10 cellular contexts compared by ENCODE assay signal in genomic region chr11:34223021-34223813, GRCh38.
DNase-seq lines count a peak whose midpoint lies in the region; ATAC-seq and TF ChIP-seq lines count a peak whose summit lies in the region.
"Had no signal": no experiment of that assay in that cellular context is flagged by ENCODE, and none has a peak within 500 bp of the region (broad histone marks: within the 10 kb centered on the region; RNA-seq: fewer than 3 reads in every experiment).

No MANE protein-coding gene starts in this region.

- no peak for DNase-seq in activated naive CD8-positive, alpha-beta T cell treated with anti-CD3 and anti-CD28 coated beads, Interleukin-2, amount 10 ng/mL, durations not matched to agents 7 days and 5 days
- no peak for DNase-seq in activated naive CD8-positive, alpha-beta T cell treated with anti-CD3 and anti-CD28 coated beads for 36 hours
- DNase-seq in dermis microvascular lymphatic vessel endothelial cell (ENCODE audit: low read depth in 2 of 2) (peak; percentile 11 to 26), myocyte (ENCODE audit: low read depth) (peak; percentile 17), DMS53 treated with DMSO at 0.1 percent for 48 hours (lab: John Stamatoyannopoulos, UW; ENCODE audit: unreplicated experiment) (no peak), GM13976 (ENCODE audit: low spot score) (no peak), NCI-H2227 treated with DMSO at 0.1 percent for 48 hours (lab: John Stamatoyannopoulos, UW) (no peak), NOMO-1 treated with dmso at 0.1 percent for 144 hours (lab: John Stamatoyannopoulos, UW; ENCODE audit: unreplicated experiment) (no peak)
- DNase-seq: activated naive CD4-positive, alpha-beta T cell treated with anti-CD3 and anti-CD28 coated beads, Interleukin-2, amount 50 U/mL, for 16 hours; small intestine had no signal

- peaks cover 1% of the 10 kb centered on the region for H3K4me1 Mint-ChIP-seq in activated naive CD8-positive, alpha-beta T cell treated with anti-CD3 and anti-CD28 coated beads, Interleukin-2, amount 10 ng/mL, durations not matched to agents 7 days and 5 days
- H3K4me1 Mint-ChIP-seq in activated naive CD8-positive, alpha-beta T cell treated with anti-CD3 and anti-CD28 coated beads for 36 hours: no peaks in the 10 kb centered on the region

- TF ChIP-seq CTCF in GM13976 (IDR thresholded peaks at IDR 0.05; ENCODE audit: borderline replicate concordance, control extremely low read depth, extremely low read depth, insufficient read depth, missing control alignments): no peak

- no peak overlapping the region for H3K4me3 Mint-ChIP-seq in activated naive CD8-positive, alpha-beta T cell treated with anti-CD3 and anti-CD28 coated beads, Interleukin-2, amount 10 ng/mL, durations not matched to agents 7 days and 5 days
- H3K4me3 Mint-ChIP-seq in activated naive CD8-positive, alpha-beta T cell treated with anti-CD3 and anti-CD28 coated beads for 36 hours: no peak overlapping the region

- no peak for ATAC-seq in activated naive CD8-positive, alpha-beta T cell treated with anti-CD3 and anti-CD28 coated beads, Interleukin-2, amount 10 ng/mL, durations not matched to agents 7 days and 5 days (ENCODE audit: low read depth)

- H3K27ac Mint-ChIP-seq in activated naive CD8-positive, alpha-beta T cell treated with anti-CD3 and anti-CD28 coated beads, Interleukin-2, amount 10 ng/mL, durations not matched to agents 7 days and 5 days: peak overlapping the region; percentile 40
- no peak overlapping the region for H3K27ac Mint-ChIP-seq in activated naive CD8-positive, alpha-beta T cell treated with anti-CD3 and anti-CD28 coated beads for 36 hours

- in situ Hi-C loops in GM13976 (cut with MboI; ENCODE audit: low sequenced_read_pairs, unreplicated experiment): no loop called here

- no peaks in the 10 kb centered on the region for H3K9me3 Mint-ChIP-seq in activated naive CD8-positive, alpha-beta T cell treated with anti-CD3 and anti-CD28 coated beads, Interleukin-2, amount 10 ng/mL, durations not matched to agents 7 days and 5 days
- no peaks in the 10 kb centered on the region for H3K9me3 Mint-ChIP-seq in activated naive CD8-positive, alpha-beta T cell treated with anti-CD3 and anti-CD28 coated beads for 36 hours

- peaks cover 9% of the 10 kb centered on the region for H3K27me3 Mint-ChIP-seq in activated naive CD8-positive, alpha-beta T cell treated with anti-CD3 and anti-CD28 coated beads, Interleukin-2, amount 10 ng/mL, durations not matched to agents 7 days and 5 days
- peaks cover 4% of the 10 kb centered on the region for H3K27me3 Mint-ChIP-seq in activated naive CD8-positive, alpha-beta T cell treated with anti-CD3 and anti-CD28 coated beads for 36 hours

- no peaks in the 10 kb centered on the region for H3K36me3 Mint-ChIP-seq in activated naive CD8-positive, alpha-beta T cell treated with anti-CD3 and anti-CD28 coated beads, Interleukin-2, amount 10 ng/mL, durations not matched to agents 7 days and 5 days
- no peaks in the 10 kb centered on the region for H3K36me3 Mint-ChIP-seq in activated naive CD8-positive, alpha-beta T cell treated with anti-CD3 and anti-CD28 coated beads for 36 hours

- POLR2A ChIA-PET in activated naive CD8-positive, alpha-beta T cell treated with anti-CD3 and anti-CD28 coated beads, Interleukin-2, amount 10 ng/mL, durations not matched to agents 7 days and 5 days (lab: Charles Lee): no interaction called here

Comparison
In these comparisons a context has a peak if more than half of its experiments do, and no peak if none do; other contexts are left out.
1. DNase-seq: peak in dermis microvascular lymphatic vessel endothelial cell (2 of 2) and myocyte (single experiment); none in activated naive CD8-positive, alpha-beta T cell treated with anti-CD3 and anti-CD28 coated beads, Interleukin-2, amount 10 ng/mL, durations not matched to agents 7 days and 5 days (single experiment), activated naive CD8-positive, alpha-beta T cell treated with anti-CD3 and anti-CD28 coated beads for 36 hours (single experiment), DMS53 treated with DMSO at 0.1 percent for 48 hours (single experiment), GM13976 (single experiment), NCI-H2227 treated with DMSO at 0.1 percent for 48 hours (single experiment) and NOMO-1 treated with dmso at 0.1 percent for 144 hours (single experiment).